11 cellular contexts compared by ENCODE assay signal in genomic region chr16:68227850-68228553, GRCh38. TPM values are rescaled to one million over a fixed set of nuclear protein-coding genes. Genes with fewer than 3 reads are reported as not detected.
DNase-seq lines count a peak whose midpoint lies in the region; ATAC-seq and TF ChIP-seq lines count a peak whose summit lies in the region.
"Had no signal": no experiment of that assay in that cellular context is flagged by ENCODE, and none has a peak within 500 bp of the region (broad histone marks: within the 10 kb centered on the region; RNA-seq: fewer than 3 reads in every experiment).

No MANE protein-coding gene starts in this region.

- H3K27me3 Mint-ChIP-seq in activated CD4-positive, alpha-beta memory T cell treated with anti-CD3 and anti-CD28 coated beads for 36 hours = no peaks in the 10 kb centered on the region
- H3K27me3 Mint-ChIP-seq in memory B cell (no peaks in the 10 kb centered on the region), type B pancreatic cell (no peaks in the 10 kb centered on the region)

- no peaks in the 10 kb centered on the region for H3K9me3 Mint-ChIP-seq in activated CD4-positive, alpha-beta memory T cell treated with anti-CD3 and anti-CD28 coated beads for 36 hours
- H3K9me3 Mint-ChIP-seq in memory B cell (no peaks in the 10 kb centered on the region), type B pancreatic cell (no peaks in the 10 kb centered on the region)

- peaks cover 4% of the 10 kb centered on the region for H3K36me3 Mint-ChIP-seq in activated CD4-positive, alpha-beta memory T cell treated with anti-CD3 and anti-CD28 coated beads for 36 hours
- H3K36me3 Mint-ChIP-seq in memory B cell = peaks cover 2% of the 10 kb centered on the region
- H3K36me3 Mint-ChIP-seq in type B pancreatic cell = peaks cover 3% of the 10 kb centered on the region

- POLR2A ChIA-PET in activated CD4-positive, alpha-beta memory T cell treated with anti-CD3 and anti-CD28 coated beads for 36 hours (lab: Charles Lee) = interaction anchor here (1.2 kb wide), 1 partner anchor 143 kb away, joined by 7 read pairs; the partner anchor contains the start of gene NFATC3

- H3K27ac Mint-ChIP-seq in activated CD4-positive, alpha-beta memory T cell treated with anti-CD3 and anti-CD28 coated beads for 36 hours = peak overlapping the region; percentile 81
- H3K27ac Mint-ChIP-seq in memory B cell (peak overlapping the region; percentile 72), type B pancreatic cell (no peak overlapping the region)

- H3K4me3 Mint-ChIP-seq in activated CD4-positive, alpha-beta memory T cell treated with anti-CD3 and anti-CD28 coated beads for 36 hours = no peak overlapping the region
- H3K4me3 Mint-ChIP-seq in memory B cell = no peak overlapping the region
- no peak overlapping the region for H3K4me3 Mint-ChIP-seq in type B pancreatic cell

- DNase-seq in left ventricle myocardium superior = no peak
- no peak for DNase-seq in left cardiac atrium
- DNase-seq in activated CD4-positive, alpha-beta memory T cell treated with anti-CD3 and anti-CD28 coated beads for 36 hours = no peak
- no peak for DNase-seq in memory B cell (ENCODE audit: low spot score in 2 of 2)
- DNase-seq in type B pancreatic cell (ENCODE audit: extremely low spot score, unreplicated experiment) = no peak
- no peak for DNase-seq in GM19240 (ENCODE audit: insufficient read length, low spot score)
- DNase-seq: NCI-H226, occipital lobe, uterus had no signal

- intact Hi-C loops in left ventricle myocardium superior (cut with micrococcal nuclease) = loop anchor here (10.0 kb wide), 1 partner anchor 133 kb away; no protein-coding TSS in a partner anchor
- intact Hi-C loops in left cardiac atrium (cut with DNase I) = loop anchor here (5.0 kb wide), 2 partner anchors 136 to 236 kb away; no protein-coding TSS in a partner anchor
- intact Hi-C loops in activated CD4-positive, alpha-beta memory T cell treated with anti-CD3 and anti-CD28 coated beads for 36 hours (cut with micrococcal nuclease) = loop anchor here (2.0 to 5.0 kb wide), 3 partner anchors 17 to 133 kb away; no protein-coding TSS in a partner anchor

- CTCF ChIA-PET in activated CD4-positive, alpha-beta memory T cell treated with anti-CD3 and anti-CD28 coated beads for 36 hours (lab: Charles Lee) = interaction anchor here (0.8 to 2.8 kb wide), 26 partner anchors 9 to 344 kb away, joined by 3 to 28 read pairs (median 3); partner anchors contain the start of genes NFATC3 and SLC7A6

- peak; percentile 37 for TF ChIP-seq CTCF in type B pancreatic cell (conservative IDR thresholded peaks at IDR 0.05)

- H3K4me1 Mint-ChIP-seq in activated CD4-positive, alpha-beta memory T cell treated with anti-CD3 and anti-CD28 coated beads for 36 hours (ENCODE audit: low read depth) = peaks cover 32% of the 10 kb centered on the region
- H3K4me1 Mint-ChIP-seq in memory B cell (peaks cover 17% of the 10 kb centered on the region), type B pancreatic cell (ENCODE audit: unreplicated experiment) (peaks cover 5% of the 10 kb centered on the region)

- ATAC-seq in left ventricle myocardium superior (peak; percentile 25), left cardiac atrium (no peak), memory B cell (ENCODE audit: low read depth) (no peak), GM21825 (IDR thresholded peaks at IDR 0.05; ENCODE audit: unreplicated experiment) (no peak), GM19395 (IDR thresholded peaks at IDR 0.05; ENCODE audit: unreplicated experiment) (no peak)

RNA-seq across cellular contexts. Expression of gene ESRP2, which starts 7.9 kb away (rescaled TPM):
- total RNA-seq in left ventricle myocardium superior = 0.87 TPM
- under 1 TPM; 0.32 to 0.42 TPM for total RNA-seq in left cardiac atrium
- total RNA-seq in activated CD4-positive, alpha-beta memory T cell treated with anti-CD3 and anti-CD28 coated beads for 36 hours = under 1 TPM; 0.27 to 0.59 TPM
- total RNA-seq in type B pancreatic cell (ENCODE audit: low replicate concordance) = 65.6 and 150 TPM in 2 replicates
- total RNA-seq: occipital lobe had no signal

RNA-seq across cellular contexts. Expression of gene PLA2G15, which starts 17.2 kb away (rescaled TPM):
- total RNA-seq in left ventricle myocardium superior (33.8 TPM), left cardiac atrium (10 to 100 TPM; 20.5 to 27.4 TPM), type B pancreatic cell (ENCODE audit: low replicate concordance) (20.1 and 22.1 TPM in 2 replicates)
- total RNA-seq in activated CD4-positive, alpha-beta memory T cell treated with anti-CD3 and anti-CD28 coated beads for 36 hours = 1 to 10 TPM; 8.0 to 8.7 TPM

RNA-seq across cellular contexts. Expression of gene SLC7A6, which starts 36.3 kb away (rescaled TPM):
- 38.2 TPM for total RNA-seq in left ventricle myocardium superior
- 10 to 100 TPM; 33.0 to 51.6 TPM for total RNA-seq in left cardiac atrium
- 10 to 100 TPM; 62.8 to 63.8 TPM for total RNA-seq in activated CD4-positive, alpha-beta memory T cell treated with anti-CD3 and anti-CD28 coated beads for 36 hours
- 41.1 and 47.3 TPM in 2 replicates for total RNA-seq in type B pancreatic cell (ENCODE audit: low replicate concordance)

Comparison
In these comparisons a context has a peak if more than half of its experiments do, and no peak if none do; other contexts are left out.
1. RNA of gene ESRP2, which starts 7.9 kb away (total RNA-seq): 65.6 to 150 TPM in type B pancreatic cell; 0.87 TPM in left ventricle myocardium superior (single experiment), 0.27 to 0.59 TPM in activated CD4-positive, alpha-beta memory T cell treated with anti-CD3 and anti-CD28 coated beads for 36 hours and 0.32 to 0.42 TPM in left cardiac atrium; every median in the first group is over 10 times any median in the second.